ENCODE assay signal across 23 cellular contexts in the genomic region with DNA sequence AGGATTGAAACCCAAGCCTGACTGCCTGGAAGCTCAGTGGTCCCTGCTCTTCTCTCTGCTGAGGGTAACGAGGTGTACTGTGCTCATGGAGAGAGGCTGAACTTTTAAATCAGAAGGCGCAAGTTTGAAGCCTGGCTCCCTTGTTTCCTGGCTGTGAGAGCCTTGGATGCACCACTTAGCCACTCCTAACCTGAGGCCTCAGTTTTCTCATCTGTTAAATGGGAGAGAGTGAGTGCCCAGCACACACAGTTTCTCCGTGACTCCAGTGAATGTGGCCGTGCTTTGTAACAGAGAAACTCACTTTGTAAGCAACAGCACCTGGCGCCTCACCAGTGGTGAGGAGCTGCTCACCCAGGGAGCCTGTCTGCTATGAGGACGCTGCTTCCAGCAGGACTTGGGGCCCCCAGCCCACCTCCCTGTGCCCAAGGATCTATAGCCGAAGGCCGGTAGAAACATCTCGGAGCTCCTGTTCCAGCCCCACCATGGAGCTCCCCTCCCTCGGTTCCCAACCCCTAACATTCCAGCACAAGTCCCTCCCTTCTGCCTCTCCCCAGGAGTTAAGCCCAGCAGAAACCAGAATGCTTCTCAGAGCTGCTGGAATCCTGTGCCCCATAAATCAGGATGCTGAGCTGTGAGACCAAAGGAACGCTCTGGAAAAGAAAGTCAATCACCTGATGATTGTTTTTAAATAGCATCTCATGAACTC. TPM values are rescaled to one million over a fixed set of nuclear protein-coding genes. Genes with fewer than 3 reads are reported as not detected.
"Had no signal": no experiment of that assay in that cellular context is flagged by ENCODE, and none has a peak within 500 bp of the region (broad histone marks: within the 10 kb centered on the region; RNA-seq: fewer than 3 reads in every experiment).

No MANE protein-coding gene starts in this region.

- H3K4me1 ChIP-seq: ascending aorta, breast epithelium, gastroesophageal sphincter, heart right ventricle, right atrium auricular region, transverse colon had no signal

- H3K27ac ChIP-seq: ascending aorta, breast epithelium, dorsolateral prefrontal cortex, gastroesophageal sphincter, heart right ventricle, right atrium auricular region, transverse colon had no signal

- H3K4me3 ChIP-seq: ascending aorta, breast epithelium, dorsolateral prefrontal cortex, gastroesophageal sphincter, heart right ventricle, right atrium auricular region, transverse colon had no signal

- DNase-seq: activated CD4-positive, alpha-beta T cell treated with anti-CD3 and anti-CD28 coated beads for 48 hours; activated CD8-positive, alpha-beta memory T cell treated with anti-CD3 and anti-CD28 coated beads for 24 hours; activated naive CD4-positive, alpha-beta T cell treated with Interleukin-2 at 50 U/mL for 16 hours; heart right ventricle; mammary epithelial cell; natural killer cell; nucleus accumbens; small intestine; stimulated activated CD4-positive, alpha-beta T cell treated with anti-CD3 and anti-CD28 coated beads, Interleukin-4, amount 100 ng/mL, for 4 hours; stimulated activated CD8-positive, alpha-beta memory T cell treated with anti-CD3 and anti-CD28 coated beads, Interleukin-4, amount 100 ng/mL, for 48 hours; stimulated activated naive CD4-positive, alpha-beta T cell treated with Interleukin-2 at 50 U/mL for 16 hours; T-helper 17 cell; transverse colon had no signal

- H3K36me3 ChIP-seq: ascending aorta, breast epithelium, gastroesophageal sphincter, heart right ventricle, right atrium auricular region, transverse colon had no signal

- ATAC-seq: gastroesophageal sphincter, heart right ventricle, left lobe of liver, natural killer cell, T-helper 17 cell had no signal

- H3K9me3 ChIP-seq: ascending aorta, breast epithelium, gastroesophageal sphincter, right atrium auricular region, transverse colon had no signal

- H3K27me3 ChIP-seq: ascending aorta, breast epithelium, gastroesophageal sphincter, right atrium auricular region had no signal

RNA-seq across cellular contexts. Expression of gene KCNK3, which starts 20.3 kb away (rescaled TPM):
- total RNA-seq: activated T-helper 1 cell treated with anti-CD3 and anti-CD28 coated beads, Interleukin-12 subunit alpha, Interleukin-12 subunit beta, Interleukin-2, Interleukin-4 antibody, amounts not matched to agents 30 ng/mL and 10 ng/mL and 1 ng/mL, durations not matched to agents 14 hours and 24 hours and 36 hours; natural killer cell; T-helper 17 cell had no signal

RNA-seq across cellular contexts. Expression of gene CIB4, which starts 31.1 kb away (rescaled TPM):
- total RNA-seq: activated T-helper 1 cell treated with anti-CD3 and anti-CD28 coated beads, Interleukin-12 subunit alpha, Interleukin-12 subunit beta, Interleukin-2, Interleukin-4 antibody, amounts not matched to agents 30 ng/mL and 10 ng/mL and 1 ng/mL, durations not matched to agents 14 hours and 24 hours and 36 hours; ascending aorta; breast epithelium; cerebellum; gastroesophageal sphincter; heart right ventricle; left lobe of liver; mammary epithelial cell; natural killer cell; progenitor cell of endocrine pancreas; right atrium auricular region; T-helper 17 cell; transverse colon had no signal
- polyA plus RNA-seq: esophagus, heart right ventricle, mammary epithelial cell, small intestine had no signal
